In the genomic region with DNA sequence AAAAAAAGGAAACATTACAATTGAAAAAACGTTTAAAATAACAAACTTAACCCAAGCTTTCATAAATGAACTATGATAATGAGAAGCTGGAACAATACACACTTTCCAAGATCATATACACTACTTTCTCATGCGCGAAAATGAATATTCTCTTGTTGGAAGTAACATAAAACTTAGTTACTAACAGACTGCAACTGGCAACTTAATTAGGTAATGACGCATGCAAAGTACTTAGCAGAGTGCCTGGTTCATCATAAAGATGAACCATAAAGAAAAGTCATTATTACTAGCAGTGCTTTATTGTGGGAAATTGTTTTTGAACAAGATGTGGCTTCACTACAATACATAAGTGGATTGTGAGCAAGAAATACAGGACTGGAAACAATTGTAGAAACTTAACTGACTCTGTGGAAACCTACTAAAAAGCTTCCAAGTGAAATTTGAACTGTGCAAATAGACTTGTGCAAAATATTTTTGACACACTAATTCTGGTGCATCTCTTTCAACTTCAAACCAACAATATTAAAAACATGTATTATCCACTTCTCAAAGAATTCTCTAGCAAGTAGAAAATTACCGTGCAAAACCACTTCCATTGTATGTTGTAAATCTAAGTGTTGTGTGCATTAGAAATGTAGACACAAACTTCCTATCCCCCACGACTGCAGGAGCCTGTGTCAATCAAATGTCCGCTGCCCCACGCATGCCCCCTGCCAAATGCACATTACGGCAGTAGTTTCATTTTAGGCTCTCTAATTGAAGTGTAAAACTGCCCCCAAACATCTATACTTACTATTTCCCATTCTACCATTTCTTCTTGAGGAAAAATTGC, we compare ENCODE assay signal across 2 cellular contexts.
TF ChIP-seq lines count a peak whose summit lies in the region.

No MANE protein-coding gene starts in this region.

TF ChIP-seq in SK-N-SH, 30 proteins besides CTCF, POLR2A, EP300 and RAD21 (continued from another document):
- TF ChIP-seq, protein P1, sequence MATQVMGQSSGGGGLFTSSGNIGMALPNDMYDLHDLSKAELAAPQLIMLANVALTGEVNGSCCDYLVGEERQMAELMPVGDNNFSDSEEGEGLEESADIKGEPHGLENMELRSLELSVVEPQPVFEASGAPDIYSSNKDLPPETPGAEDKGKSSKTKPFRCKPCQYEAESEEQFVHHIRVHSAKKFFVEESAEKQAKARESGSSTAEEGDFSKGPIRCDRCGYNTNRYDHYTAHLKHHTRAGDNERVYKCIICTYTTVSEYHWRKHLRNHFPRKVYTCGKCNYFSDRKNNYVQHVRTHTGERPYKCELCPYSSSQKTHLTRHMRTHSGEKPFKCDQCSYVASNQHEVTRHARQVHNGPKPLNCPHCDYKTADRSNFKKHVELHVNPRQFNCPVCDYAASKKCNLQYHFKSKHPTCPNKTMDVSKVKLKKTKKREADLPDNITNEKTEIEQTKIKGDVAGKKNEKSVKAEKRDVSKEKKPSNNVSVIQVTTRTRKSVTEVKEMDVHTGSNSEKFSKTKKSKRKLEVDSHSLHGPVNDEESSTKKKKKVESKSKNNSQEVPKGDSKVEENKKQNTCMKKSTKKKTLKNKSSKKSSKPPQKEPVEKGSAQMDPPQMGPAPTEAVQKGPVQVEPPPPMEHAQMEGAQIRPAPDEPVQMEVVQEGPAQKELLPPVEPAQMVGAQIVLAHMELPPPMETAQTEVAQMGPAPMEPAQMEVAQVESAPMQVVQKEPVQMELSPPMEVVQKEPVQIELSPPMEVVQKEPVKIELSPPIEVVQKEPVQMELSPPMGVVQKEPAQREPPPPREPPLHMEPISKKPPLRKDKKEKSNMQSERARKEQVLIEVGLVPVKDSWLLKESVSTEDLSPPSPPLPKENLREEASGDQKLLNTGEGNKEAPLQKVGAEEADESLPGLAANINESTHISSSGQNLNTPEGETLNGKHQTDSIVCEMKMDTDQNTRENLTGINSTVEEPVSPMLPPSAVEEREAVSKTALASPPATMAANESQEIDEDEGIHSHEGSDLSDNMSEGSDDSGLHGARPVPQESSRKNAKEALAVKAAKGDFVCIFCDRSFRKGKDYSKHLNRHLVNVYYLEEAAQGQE (IDR thresholded peaks at IDR 0.05; ENCODE audit: low read depth, low read length), result no peak
- no peak for TF ChIP-seq NFIC (IDR thresholded peaks at IDR 0.05; ENCODE audit: borderline replicate concordance)
TF ChIP-seq in SK-N-SH: peak in this region for 1.

TF ChIP-seq in SK-N-SH treated with all-trans-retinoic acid at 6 μM for 48 hours, 23 proteins besides CTCF, POLR2A, EP300 and RAD21 (continued from another document):
- TF ChIP-seq CSRNP3 (CRISPR knock-in tag; IDR thresholded peaks at IDR 0.05) (no peak), RARB (CRISPR knock-in tag; IDR thresholded peaks at IDR 0.05) (no peak), TCF4 (CRISPR knock-in tag; IDR thresholded peaks at IDR 0.05; ENCODE audit: borderline replicate concordance) (no peak), PPARA (CRISPR knock-in tag; IDR thresholded peaks at IDR 0.05; ENCODE audit: borderline replicate concordance) (no peak), ZC3H10 (CRISPR knock-in tag; IDR thresholded peaks at IDR 0.05) (no peak)
